Comparison of ENCODE assay signal across 1 cellular context in genomic region chr19:12648088-12648487, GRCh38.
A peak's percentile ranks its signal among the peaks of the same experiment; 100 is the strongest.
TF ChIP-seq lines count a peak whose summit lies in the region.

No MANE protein-coding gene starts in this region.

TF ChIP-seq in WTC11, 78 proteins besides CTCF, POLR2A, EP300 and RAD21 (continued from another document):
- peak; percentile 73 for TF ChIP-seq FOXK1 (CRISPR knock-in tag; IDR thresholded peaks at IDR 0.05)
